In the genomic region with DNA sequence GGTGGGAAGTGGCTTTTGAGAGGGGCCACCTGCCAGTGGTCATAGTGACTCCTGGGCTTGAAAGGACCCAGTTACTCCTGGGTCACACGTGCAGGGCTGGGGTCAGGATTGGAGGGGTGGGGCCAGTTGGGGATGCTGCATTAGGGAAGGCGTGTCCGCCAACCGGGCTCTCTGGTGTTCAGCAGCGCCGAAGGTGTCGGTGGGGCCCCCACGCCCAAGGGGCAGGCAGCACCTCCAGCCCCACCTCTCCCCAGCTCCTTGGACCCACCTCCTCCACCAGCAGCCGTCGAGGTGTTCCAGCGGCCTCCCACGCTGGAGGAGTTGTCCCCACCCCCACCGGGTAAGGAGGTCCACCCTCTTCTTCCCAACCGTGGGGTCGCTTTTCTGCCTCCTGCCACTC, we compare ENCODE assay signal across 22 cellular contexts. TPM values are rescaled to one million over a fixed set of nuclear protein-coding genes. Genes with fewer than 3 reads are reported as not detected.
DNase-seq lines count a peak whose midpoint lies in the region; ATAC-seq, FAIRE-seq and TF ChIP-seq lines count a peak whose summit lies in the region.
"Had no signal": no experiment of that assay in that cellular context is flagged by ENCODE, and none has a peak within 500 bp of the region (broad histone marks: within the 10 kb centered on the region; RNA-seq: fewer than 3 reads in every experiment).

No MANE protein-coding gene starts in this region.

- peak overlapping the region; percentile 11; the same call in 1 of the 2 replicates for H4K8ac ChIP-seq in H1 (ENCODE audit: extremely low read depth, insufficient read depth, low read length)

- H3K79me2 ChIP-seq in OCI-LY7 (ENCODE audit: insufficient read depth, low read depth, low read length): peaks cover 15% of the 10 kb centered on the region
- H3K79me2 ChIP-seq in H1 (ENCODE audit: control insufficient read depth in 1 of 2, insufficient read depth in 2 of 2, low read length in 2 of 2): no peaks in the 10 kb centered on the region

- H3K4ac ChIP-seq in H1 (replicated peaks; ENCODE audit: insufficient read length, low read depth, low read length): no peak overlapping the region

- no peak for TF ChIP-seq EP300 in H1 (IDR thresholded peaks at IDR 0.05; ENCODE audit: borderline replicate concordance in 1 of 2, low read depth in 2 of 2, low read length in 2 of 2)

- TF ChIP-seq RAD21 in H1 (IDR thresholded peaks at IDR 0.05 in 1 of 2, conservative IDR thresholded peaks at IDR 0.05 in 1 of 2; ENCODE audit: low read depth in 2 of 2, low read length in 2 of 2): no peak

- H2BK120ac ChIP-seq in H1 (replicated peaks; ENCODE audit: low read depth, low read length): no peak overlapping the region

- H3K4me3 ChIP-seq in OCI-LY7 (ENCODE audit: low read depth, low read length, poor library complexity, severe bottlenecking): no peak overlapping the region
- H3K4me3 ChIP-seq in H1 (ENCODE audit: extremely low read depth in 1 of 4, insufficient read depth in 2 of 4, low read depth in 3 of 4, low read length in 4 of 4): no peak overlapping the region
- peak overlapping the region in 1 of 8 donors; percentile 88 for H3K4me3 ChIP-seq in spleen
- H3K4me3 ChIP-seq: gastrocnemius medialis, GM23248 had no signal

- CTCF ChIA-PET in CD4-positive, alpha-beta T cell (lab: Charles Lee): no interaction called here
- CTCF ChIA-PET in OCI-LY7 (lab: Charles Lee; ENCODE audit: unreplicated experiment): no interaction called here
- CTCF ChIA-PET in H1 (lab: Charles Lee; ENCODE audit: partially characterized antibody): interaction anchor here (1.6 to 2.2 kb wide), 2 partner anchors 16 to 36 kb away, joined by 3 to 5 read pairs; no protein-coding TSS in a partner anchor

- no peak overlapping the region for H3K14ac ChIP-seq in H1 (ENCODE audit: insufficient read length)

- H2BK20ac ChIP-seq in H1 (ENCODE audit: low read length): no peak overlapping the region

- H2BK5ac ChIP-seq in H1 (ENCODE audit: low read depth, low read length): no peak overlapping the region

- no peaks in the 10 kb centered on the region for H4K20me1 ChIP-seq in OCI-LY7 (ENCODE audit: insufficient read depth, low read length)
- peaks cover 0 to 3% of the 10 kb centered on the region in 2 experiments for H4K20me1 ChIP-seq in H1 (replicated peaks in 1 of 2; ENCODE audit: control insufficient read depth in 1 of 2, insufficient read depth in 2 of 2, low read length in 2 of 2)

- H3K9me3 ChIP-seq in CD4-positive, alpha-beta T cell (ENCODE audit: control insufficient read depth, low read length): no peaks in the 10 kb centered on the region
- no peaks in the 10 kb centered on the region for H3K9me3 ChIP-seq in OCI-LY7 (ENCODE audit: low read length)
- H3K9me3 ChIP-seq in H1 (ENCODE audit: insufficient read depth in 2 of 2, low read depth in 1 of 2, low read length in 1 of 2): no peaks in the 10 kb centered on the region
- no peaks in the 10 kb centered on the region for H3K9me3 ChIP-seq in spleen
- H3K9me3 ChIP-seq: gastrocnemius medialis had no signal

- POLR2A ChIA-PET in CD4-positive, alpha-beta T cell (lab: Charles Lee): interaction anchor here (2.2 to 3.2 kb wide), 2 partner anchors 28 kb away, joined by 20 to 27 read pairs; no protein-coding TSS in a partner anchor
- POLR2A ChIA-PET in OCI-LY7 (lab: Charles Lee) (no interaction called here), H1 (lab: Charles Lee; ENCODE audit: partially characterized antibody) (no interaction called here)

- no peak overlapping the region for H4K91ac ChIP-seq in H1 (replicated peaks; ENCODE audit: insufficient read length, low read length)

- H3K4me2 ChIP-seq in OCI-LY7 (ENCODE audit: low read length) (no peak overlapping the region), H1 (ENCODE audit: insufficient read depth in 1 of 2, low read depth in 2 of 2, low read length in 2 of 2) (no peak overlapping the region; a peak in 1 of 4 replicates)

- no peak overlapping the region for H2AK5ac ChIP-seq in H1 (ENCODE audit: low read depth, low read length)

- H3K27ac Mint-ChIP-seq in CD4-positive, alpha-beta T cell: peak overlapping the region; percentile 96
- no peak overlapping the region for H3K27ac Mint-ChIP-seq in type B pancreatic cell

- no peaks in the 10 kb centered on the region for H3K9me3 Mint-ChIP-seq in CD4-positive, alpha-beta T cell
- no peaks in the 10 kb centered on the region for H3K9me3 Mint-ChIP-seq in type B pancreatic cell
- H3K9me3 Mint-ChIP-seq: IgD-negative memory B cell had no signal

- no peak overlapping the region for H3K18ac ChIP-seq in H1 (ENCODE audit: extremely low read depth, low read length)

- no peaks in the 10 kb centered on the region for H3K27me3 ChIP-seq in CD4-positive, alpha-beta T cell (ENCODE audit: control insufficient read depth, insufficient read depth, low read length)
- H3K27me3 ChIP-seq in H1 (replicated peaks in 1 of 4; ENCODE audit: control insufficient read depth in 3 of 4, extremely low read depth in 1 of 4, insufficient read depth in 3 of 4, low read length in 3 of 4): peaks cover 10 to 31% (median 24%) of the 10 kb centered on the region in 4 experiments
- H3K27me3 ChIP-seq in spleen (replicated peaks in 1 of 7): peaks cover 0 to 23% (median 12%) of the 10 kb centered on the region in 7 donors

- peaks cover 56% of the 10 kb centered on the region for H3K4me1 Mint-ChIP-seq in CD4-positive, alpha-beta T cell (ENCODE audit: low read depth)
- peaks cover 8% of the 10 kb centered on the region for H3K4me1 Mint-ChIP-seq in type B pancreatic cell (ENCODE audit: unreplicated experiment)

- peaks cover 15% of the 10 kb centered on the region; the same call in 1 of the 2 replicates for H3K23me2 ChIP-seq in H1 (ENCODE audit: low read depth, low read length)

- peaks cover 64% of the 10 kb centered on the region for H3K4me1 ChIP-seq in OCI-LY7 (ENCODE audit: insufficient read depth, low read length, poor library complexity, severe bottlenecking)
- peaks cover 0 to 13% (median 8%) of the 10 kb centered on the region in 4 experiments; a peak in 5 of 7 replicates for H3K4me1 ChIP-seq in H1 (replicated peaks in 1 of 4; ENCODE audit: control insufficient read depth in 3 of 4, insufficient read depth in 4 of 4, low read length in 3 of 4)
- H3K4me1 ChIP-seq in spleen: peaks cover 71 to 99% (median 83%) of the 10 kb centered on the region in 6 donors

- no peak overlapping the region for H3K4me3 Mint-ChIP-seq in CD4-positive, alpha-beta T cell
- H3K4me3 Mint-ChIP-seq in type B pancreatic cell: no peak overlapping the region

- H2AFZ ChIP-seq in OCI-LY7 (ENCODE audit: low read length) (no peak overlapping the region), H1 (ENCODE audit: low read length) (no peak overlapping the region)
- H2AFZ ChIP-seq: GM23248 had no signal

- no peak for DNase-seq in CD4-positive, alpha-beta T cell
- DNase-seq in OCI-LY7 (ENCODE audit: low spot score) (no peak), H1 (ENCODE audit: low read depth in 1 of 2, low spot score in 2 of 2) (no peak), spleen (peak; percentile 84), type B pancreatic cell (ENCODE audit: extremely low spot score, unreplicated experiment) (no peak), kidney glomerular epithelial cell (lab: John Stamatoyannopoulos, UW) (no peak)
- DNase-seq: activated T-cell treated with anti-CD3 and anti-CD28 coated beads for 4 hours, gastrocnemius medialis, GM23248, mammary epithelial cell, NCI-H1436, NCI-H526 treated with DMSO at 0.1 percent for 48 hours, posterior cingulate gyrus had no signal

- H3K79me1 ChIP-seq in H1 (ENCODE audit: low read depth, low read length): no peaks in the 10 kb centered on the region

- no peak for FAIRE-seq in H1 (lab: Jason Lieb, UNC)
- FAIRE-seq: astrocyte, keratinocyte, TTC549 had no signal

- no peak overlapping the region for H3K9ac ChIP-seq in H1 (replicated peaks in 1 of 4; ENCODE audit: extremely low read depth in 1 of 4, low read depth in 3 of 4, low read length in 3 of 4)
- H3K9ac ChIP-seq: GM23248 had no signal

- intact Hi-C loops in CD4-positive, alpha-beta T cell (cut with DNase I, micrococcal nuclease): no loop called here
- intact Hi-C loops in OCI-LY7 (cut with micrococcal nuclease; ENCODE audit: unreplicated experiment) (loop anchor here (10.0 kb wide), 2 partner anchors 455 to 525 kb away; a partner anchor contains a TSS), spleen (cut with DNase I; ENCODE audit: low total_unique reads) (no loop called here)

- no peak overlapping the region for H3K56ac ChIP-seq in H1 (replicated peaks; ENCODE audit: insufficient read length, low read depth, low read length)

- 40% methylated on average over 3 of the region's 15 CpGs; no CpG with 5 or more reads in 1 of the 2 experiments for WGBS in H1 (ENCODE audit: extremely low coverage in 1 of 2, insufficient coverage in 1 of 2, insufficient read length in 1 of 2, insufficient replicate concordance in 2 of 2, low coverage in 1 of 2, low lambda C conversion rate in 2 of 2, missing lambda C conversion rate in 1 of 2), 2 experiments
- 68 to 90% (median 89%) methylated on average over 13 to 15 of the region's 15 CpGs for WGBS in spleen, 5 donors

- no peak overlapping the region for H2BK15ac ChIP-seq in H1 (ENCODE audit: low read length)

- H2BK12ac ChIP-seq in H1 (ENCODE audit: low read depth, low read length): no peak overlapping the region

- no TSS peak for BruUV-seq in OCI-LY7 (replicated peaks; lab: Mats Ljungman, UMichigan)

- TF ChIP-seq CTCF in CD4-positive, alpha-beta T cell (IDR thresholded peaks at IDR 0.05): no peak
- TF ChIP-seq CTCF in OCI-LY7 (conservative IDR thresholded peaks at IDR 0.05; ENCODE audit: low read length): peak; percentile 37; the same call in 1 of the 2 replicates
- no peak for TF ChIP-seq CTCF in H1 (IDR thresholded peaks at IDR 0.05; ENCODE audit: control extremely low read depth in 1 of 3, insufficient read depth in 1 of 3, low read depth in 1 of 3, low read length in 3 of 3)
- peak in 1 of 11 experiments; percentile 7 for TF ChIP-seq CTCF in spleen (IDR thresholded peaks at IDR 0.05 in 8 of 11, conservative IDR thresholded peaks at IDR 0.05 in 3 of 11)
- no peak for TF ChIP-seq CTCF in type B pancreatic cell (conservative IDR thresholded peaks at IDR 0.05)

- H3K36me3 ChIP-seq in OCI-LY7 (ENCODE audit: insufficient read depth, low read length) (peaks cover 67% of the 10 kb centered on the region), H1 (ENCODE audit: control insufficient read depth in 2 of 4, insufficient read depth in 4 of 4, low read length in 3 of 4) (no peaks in the 10 kb centered on the region), spleen (peaks cover 0 to 90% (median 29%) of the 10 kb centered on the region in 6 donors)
- H3K36me3 ChIP-seq: gastrocnemius medialis had no signal

- ATAC-seq in CD4-positive, alpha-beta T cell (ENCODE audit: poor library complexity): no peak
- ATAC-seq in GM18870 (IDR thresholded peaks at IDR 0.05; ENCODE audit: unreplicated experiment): no peak
- no peak for ATAC-seq in HG02642 (IDR thresholded peaks at IDR 0.05; ENCODE audit: poor library complexity, unreplicated experiment)
- ATAC-seq: esophagus mucosa, gastrocnemius medialis had no signal

- H3K23ac ChIP-seq in H1 (ENCODE audit: insufficient read length): no peak overlapping the region

- H3K27me3 Mint-ChIP-seq in CD4-positive, alpha-beta T cell: no peaks in the 10 kb centered on the region
- H3K27me3 Mint-ChIP-seq in type B pancreatic cell: peaks cover 50% of the 10 kb centered on the region

- H3K27ac ChIP-seq in CD4-positive, alpha-beta T cell (ENCODE audit: low read depth, low read length): no peak overlapping the region
- H3K27ac ChIP-seq in OCI-LY7 (ENCODE audit: low read depth, low read length, poor library complexity, severe bottlenecking) (no peak overlapping the region), H1 (ENCODE audit: low read depth, low read length) (no peak overlapping the region), spleen (peak overlapping the region; percentile 60 to 94 (median 87))
- H3K27ac ChIP-seq: gastrocnemius medialis, GM23248 had no signal

- H4K5ac ChIP-seq in H1 (ENCODE audit: insufficient read length, low read depth, low read length): no peak overlapping the region

- TF ChIP-seq POLR2A in H1 (IDR thresholded peaks at IDR 0.05; ENCODE audit: control extremely low read depth in 1 of 2, low read depth in 2 of 2, low read length in 2 of 2) (no peak), spleen (IDR thresholded peaks at IDR 0.05) (no peak)

- H3K36me3 Mint-ChIP-seq in CD4-positive, alpha-beta T cell (ENCODE audit: low read depth): peaks cover 30% of the 10 kb centered on the region
- no peaks in the 10 kb centered on the region for H3K36me3 Mint-ChIP-seq in type B pancreatic cell

- no peaks in the 10 kb centered on the region for H3K9me2 ChIP-seq in OCI-LY7 (ENCODE audit: insufficient read depth, low read length)

RNA-seq across cellular contexts. Expression of a gene that starts 9.5 kb away (rescaled TPM):
- 1 to 10 TPM; 5.6 to 5.8 TPM for total RNA-seq in CD4-positive, alpha-beta T cell
- total RNA-seq in OCI-LY7 (2014; rRNA removed; shearing (Covaris generic)): 16.8 and 24.0 TPM in 2 replicates
- total RNA-seq in OCI-LY7 (2022) (23.6 and 29.5 TPM in 2 replicates), spleen (100 to 1,000 TPM in 2 of 7 donors, 10 to 100 TPM in 5; 74.0 to 121 (median 87.2) TPM), type B pancreatic cell (ENCODE audit: low replicate concordance) (0.31 TPM in 1 of 2 replicates, not detected in the other)
- 1.1 and 1.3 TPM in 2 replicates for total RNA-seq in H1 (2021; fragmentation: NEBNext Ultra II Directional; extraction: Animal tissue kit (Norgen Biotek cat#: 25700))
- polyA plus RNA-seq in H1 (2011; rRNA removed) (2.5 and 3.6 TPM in 2 replicates), spleen (10 to 100 TPM; 51.3 to 94.7 (median 56.6) TPM)
- 2.1 TPM for polyA plus RNA-seq in H1 (2011; cell fraction: cytosol; rRNA removed)
- polyA plus RNA-seq in H1 (2011; cell fraction: nucleus; rRNA removed): 2.9 TPM
- polyA plus RNA-seq in H1 (2012, experiment 1 of 2): 0.54 to 1.8 TPM (median 1.5 TPM) in 4 replicates
- polyA plus RNA-seq in H1 (2012, experiment 2 of 2): 1.7 TPM
- polyA plus RNA-seq in H1 (2013, experiment 1 of 2): 1.4 TPM
- polyA plus RNA-seq in H1 (2013, experiment 2 of 2): 1.4 TPM
- 1.3 and 3.8 TPM in 2 replicates for polyA minus RNA-seq in H1 (2011; rRNA and poly(A)+ RNA removed)
- polyA minus RNA-seq in H1 (2011; cell fraction: cytosol; rRNA and poly(A)+ RNA removed): 2.5 TPM
- 4.5 TPM for polyA minus RNA-seq in H1 (2011; cell fraction: nucleus; rRNA and poly(A)+ RNA removed)
- total RNA-seq: GM23248, mammary epithelial cell, MCF 10A, myocyte had no signal
- polyA plus RNA-seq: GM23248, keratinocyte, mammary epithelial cell had no signal

RNA-seq across cellular contexts. Expression of a gene that starts 9.6 kb away (rescaled TPM):
- total RNA-seq in CD4-positive, alpha-beta T cell: 1 to 10 TPM; 2.3 to 2.4 TPM
- total RNA-seq in OCI-LY7 (2014; rRNA removed; shearing (Covaris generic)): 13.3 and 15.4 TPM in 2 replicates
- total RNA-seq in OCI-LY7 (2022): 32.6 and 33.4 TPM in 2 replicates
- 0.73 and 1.4 TPM in 2 replicates for total RNA-seq in H1 (2021; fragmentation: NEBNext Ultra II Directional; extraction: Animal tissue kit (Norgen Biotek cat#: 25700))
- 1.3 and 1.7 TPM in 2 replicates for polyA plus RNA-seq in H1 (2011; rRNA removed)
- polyA plus RNA-seq in H1 (2011; cell fraction: cytosol; rRNA removed): 1.5 TPM
- polyA plus RNA-seq in H1 (2011; cell fraction: nucleus; rRNA removed): 0.39 TPM
- 1.1 to 1.6 TPM (median 1.3 TPM) in 4 replicates for polyA plus RNA-seq in H1 (2012, experiment 1 of 2)
- polyA plus RNA-seq in H1 (2012, experiment 2 of 2): 1.9 TPM
- polyA plus RNA-seq in H1 (2013, experiment 1 of 2): 1.0 TPM
- 1.0 TPM for polyA plus RNA-seq in H1 (2013, experiment 2 of 2)
- polyA minus RNA-seq in H1 (2011; rRNA and poly(A)+ RNA removed): 1.8 and 2.0 TPM in 2 replicates
- not detected for polyA minus RNA-seq in H1 (2011; cell fraction: cytosol; rRNA and poly(A)+ RNA removed)
- polyA minus RNA-seq in H1 (2011; cell fraction: nucleus; rRNA and poly(A)+ RNA removed): 1.00 TPM
- total RNA-seq in spleen: 10 to 100 TPM; 17.2 to 32.9 (median 21.9) TPM
- 10 to 100 TPM; 22.7 to 42.9 (median 34.1) TPM for polyA plus RNA-seq in spleen
- 0.34 TPM in 1 of 2 replicates, not detected in the other for total RNA-seq in type B pancreatic cell (ENCODE audit: low replicate concordance)
- total RNA-seq: astrocyte, gastrocnemius medialis, GM23248, mammary epithelial cell, MCF 10A, myocyte had no signal
- polyA plus RNA-seq: GM23248, keratinocyte, mammary epithelial cell had no signal

RNA-seq across cellular contexts. Expression of a gene that starts 10.6 kb away (rescaled TPM):
- not detected for total RNA-seq in CD4-positive, alpha-beta T cell
- not detected in 2 replicates for total RNA-seq in OCI-LY7 (2014; rRNA removed; shearing (Covaris generic))
- total RNA-seq in OCI-LY7 (2022) (not detected in 2 replicates), spleen (10 to 100 TPM in 2 of 7 donors, 1 to 10 TPM in 5; 1.5 to 12.2 (median 6.9) TPM), type B pancreatic cell (ENCODE audit: low replicate concordance) (0.81 TPM in 1 of 2 replicates, not detected in the other)
- 0.34 and 0.73 TPM in 2 replicates for total RNA-seq in H1 (2021; fragmentation: NEBNext Ultra II Directional; extraction: Animal tissue kit (Norgen Biotek cat#: 25700))
- polyA plus RNA-seq in H1 (2011; rRNA removed) (0.45 and 1.2 TPM in 2 replicates), spleen (1 to 10 TPM in 1 of 3 donors, under 1 TPM in 2; 0.80 to 2.1 (median 0.96) TPM)
- polyA plus RNA-seq in H1 (2011; cell fraction: cytosol; rRNA removed): 0.49 TPM
- polyA plus RNA-seq in H1 (2011; cell fraction: nucleus; rRNA removed): 1.3 TPM
- polyA plus RNA-seq in H1 (2012, experiment 1 of 2): 0.32 to 0.56 TPM (median 0.43 TPM) in 4 replicates
- 0.88 TPM for polyA plus RNA-seq in H1 (2012, experiment 2 of 2)
- 0.57 TPM for polyA plus RNA-seq in H1 (2013, experiment 1 of 2)
- 0.61 TPM for polyA plus RNA-seq in H1 (2013, experiment 2 of 2)
- 0.39 and 0.73 TPM in 2 replicates for polyA minus RNA-seq in H1 (2011; rRNA and poly(A)+ RNA removed)
- 1.4 TPM for polyA minus RNA-seq in H1 (2011; cell fraction: cytosol; rRNA and poly(A)+ RNA removed)
- polyA minus RNA-seq in H1 (2011; cell fraction: nucleus; rRNA and poly(A)+ RNA removed): 1.8 TPM
- total RNA-seq: GM23248, MCF 10A had no signal
- polyA plus RNA-seq: GM23248 had no signal

Comparison
In these comparisons a context has a peak if more than half of its experiments do, and no peak if none do; other contexts are left out.
1. H3K27ac ChIP-seq: peak in spleen (8 of 8); none in CD4-positive, alpha-beta T cell (single experiment), OCI-LY7 (single experiment) and H1 (single experiment).